20 cellular contexts compared by ENCODE assay signal in the genomic region with DNA sequence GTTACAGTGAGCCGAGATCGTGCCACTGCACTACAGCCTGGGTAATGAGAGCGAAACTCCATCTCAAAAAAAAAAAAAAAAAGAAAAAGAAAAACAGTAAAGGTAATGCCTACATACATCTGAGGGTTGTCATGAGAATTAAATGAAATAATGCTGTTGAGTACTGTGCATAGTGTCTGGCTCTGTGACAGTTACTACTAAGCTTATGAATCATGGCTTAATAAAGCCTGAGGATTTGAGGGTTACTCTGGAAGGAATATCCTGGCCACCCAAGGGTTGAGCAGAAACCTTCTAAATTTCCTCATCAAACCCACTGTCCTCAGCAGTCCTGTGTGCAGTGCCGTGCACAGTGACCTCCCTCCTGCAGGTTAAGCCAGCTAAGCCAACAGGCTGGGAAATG. TPM values are rescaled to one million over a fixed set of nuclear protein-coding genes. Genes with fewer than 3 reads are reported as not detected.
"Had no signal": no experiment of that assay in that cellular context is flagged by ENCODE, and none has a peak within 500 bp of the region (broad histone marks: within the 10 kb centered on the region; RNA-seq: fewer than 3 reads in every experiment).

No MANE protein-coding gene starts in this region.

- H3K36me3 ChIP-seq: ascending aorta, esophagus squamous epithelium, left lung, upper lobe of left lung had no signal

- H3K27me3 ChIP-seq: ascending aorta, left lung, upper lobe of left lung had no signal

- H3K4me3 ChIP-seq: ascending aorta, esophagus squamous epithelium, left lung, upper lobe of left lung had no signal

- H3K4me1 ChIP-seq: left lung, upper lobe of left lung had no signal

- ATAC-seq: activated naive CD8-positive, alpha-beta T cell treated with anti-CD3 and anti-CD28 coated beads, Interleukin-2, amount 50 U/mL, for 24 hours; effector memory CD8-positive, alpha-beta T cell; left lung; naive thymus-derived CD4-positive, alpha-beta T cell; stimulated activated naive CD8-positive, alpha-beta T cell treated with anti-CD3 and anti-CD28 coated beads, Interleukin-15, Interleukin-2, amounts not matched to agents 100 U/mL and 50 U/mL, for 24 hours had no signal

- H3K27ac ChIP-seq: ascending aorta, esophagus squamous epithelium, left lung, upper lobe of left lung had no signal

- H3K9me3 ChIP-seq: ascending aorta, esophagus squamous epithelium, left lung, upper lobe of left lung had no signal

- DNase-seq: activated CD4-positive, alpha-beta T cell treated with anti-CD3 and anti-CD28 coated beads for 1 hour; activated CD4-positive, alpha-beta T cell treated with anti-CD3 and anti-CD28 coated beads, Interleukin-2, amount 50 U/mL, for 1 hour; activated CD8-positive, alpha-beta memory T cell treated with anti-CD3 and anti-CD28 coated beads, Interleukin-2, amount 50 U/mL, for 48 hours; activated effector memory CD4-positive, alpha-beta T cell treated with Interleukin-2 at 50 U/mL for 16 hours; activated naive CD4-positive, alpha-beta T cell treated with anti-CD3 and anti-CD28 coated beads for 36 hours; activated naive CD8-positive, alpha-beta T cell treated with anti-CD3 and anti-CD28 coated beads, Interleukin-2, amount 50 U/mL, for 24 hours; activated T-cell treated with anti-CD3 and anti-CD28 coated beads, Interleukin-2, amount 50 U/mL, for 48 hours; effector memory CD8-positive, alpha-beta T cell; esophagus squamous epithelium; kidney glomerular epithelial cell; left lung; naive thymus-derived CD4-positive, alpha-beta T cell; stimulated activated CD4-positive, alpha-beta T cell treated with anti-CD3 and anti-CD28 coated beads, Interleukin-4, amount 100 ng/mL, for 24 hours; stimulated activated naive CD8-positive, alpha-beta T cell treated with anti-CD3 and anti-CD28 coated beads, Interleukin-15, Interleukin-2, amounts not matched to agents 100 U/mL and 50 U/mL, for 24 hours; T-helper 1 cell; upper lobe of left lung had no signal

- FAIRE-seq: colon, endothelial cell of umbilical vein, TTC549 had no signal

RNA-seq across cellular contexts. Expression of gene CSPG5, which starts 38.4 kb away (rescaled TPM):
- polyA plus RNA-seq: naive thymus-derived CD4-positive, alpha-beta T cell had no signal
